Comparison of ENCODE assay signal across 10 cellular contexts in genomic region chr16:89921131-89921698, GRCh38. TPM values are rescaled to one million over a fixed set of nuclear protein-coding genes. Genes with fewer than 3 reads are reported as not detected.
DNase-seq lines count a peak whose midpoint lies in the region; ATAC-seq and TF ChIP-seq lines count a peak whose summit lies in the region.
"Had no signal": no experiment of that assay in that cellular context is flagged by ENCODE, and none has a peak within 500 bp of the region (broad histone marks: within the 10 kb centered on the region; RNA-seq: fewer than 3 reads in every experiment).

No MANE protein-coding gene starts in this region.

- no peaks in the 10 kb centered on the region for H3K9me3 ChIP-seq in CD4-positive, alpha-beta T cell (ENCODE audit: control insufficient read depth, low read length)
- H3K9me3 ChIP-seq in HUES6 (ENCODE audit: control insufficient read depth, insufficient read depth, low read depth, low read length) (no peaks in the 10 kb centered on the region), tibial artery (no peaks in the 10 kb centered on the region)
- H3K9me3 ChIP-seq: upper lobe of left lung had no signal

- no peak for ATAC-seq in CD4-positive, alpha-beta T cell (ENCODE audit: poor library complexity)
- ATAC-seq in HG03378 (IDR thresholded peaks at IDR 0.05; ENCODE audit: unreplicated experiment): no peak
- ATAC-seq in GM19395 (IDR thresholded peaks at IDR 0.05; ENCODE audit: unreplicated experiment): no peak

- H3K27me3 Mint-ChIP-seq in CD4-positive, alpha-beta T cell: peaks cover 15% of the 10 kb centered on the region
- H3K27me3 Mint-ChIP-seq in chondrocyte (ENCODE audit: low read depth): no peaks in the 10 kb centered on the region
- no peaks in the 10 kb centered on the region for H3K27me3 Mint-ChIP-seq in nephron progenitor cell (ENCODE audit: low read depth, poor library complexity)

- H3K27ac Mint-ChIP-seq in CD4-positive, alpha-beta T cell: no peak overlapping the region
- peak overlapping the region; percentile 100 for H3K27ac Mint-ChIP-seq in chondrocyte (ENCODE audit: unreplicated experiment)
- H3K27ac Mint-ChIP-seq in nephron progenitor cell: no peak overlapping the region

- CTCF ChIA-PET in CD4-positive, alpha-beta T cell (lab: Charles Lee): interaction anchor here (1.6 kb wide), 1 partner anchor 11 kb away, joined by 8 read pairs; no protein-coding TSS in a partner anchor

- peaks cover 49% of the 10 kb centered on the region for H3K4me1 Mint-ChIP-seq in CD4-positive, alpha-beta T cell (ENCODE audit: low read depth)
- H3K4me1 Mint-ChIP-seq in chondrocyte (ENCODE audit: low read depth): peaks cover 59% of the 10 kb centered on the region
- H3K4me1 Mint-ChIP-seq in nephron progenitor cell: peaks cover 49% of the 10 kb centered on the region

- peak overlapping the region; percentile 34 for H3K4me3 Mint-ChIP-seq in CD4-positive, alpha-beta T cell
- H3K4me3 Mint-ChIP-seq in chondrocyte (ENCODE audit: unreplicated experiment) (peak overlapping the region; percentile 89), nephron progenitor cell (peak overlapping the region; percentile 94)

- H3K4me1 ChIP-seq in HUES6 (ENCODE audit: control insufficient read depth, insufficient read depth, low read length) (peaks cover 52% of the 10 kb centered on the region), tibial artery (peaks cover 0 to 61% (median 55%) of the 10 kb centered on the region in 4 donors)

- POLR2A ChIA-PET in CD4-positive, alpha-beta T cell (lab: Charles Lee): no interaction called here

- DNase-seq in CD4-positive, alpha-beta T cell: no peak
- DNase-seq in chondrocyte (ENCODE audit: low spot score) (no peak), nephron progenitor cell (no peak), inferior parietal cortex (ENCODE audit: extremely low spot score) (no peak), tibial artery (no peak)
- DNase-seq: SIG-M5 had no signal

- intact Hi-C loops in CD4-positive, alpha-beta T cell (cut with DNase I, micrococcal nuclease): no loop called here
- intact Hi-C loops in tibial artery (cut with DNase I; ENCODE audit: low total_unique reads): no loop called here

- H3K9me3 Mint-ChIP-seq in CD4-positive, alpha-beta T cell: no peaks in the 10 kb centered on the region
- no peaks in the 10 kb centered on the region for H3K9me3 Mint-ChIP-seq in chondrocyte (ENCODE audit: low read depth)
- no peaks in the 10 kb centered on the region for H3K9me3 Mint-ChIP-seq in nephron progenitor cell

- H3K36me3 Mint-ChIP-seq in CD4-positive, alpha-beta T cell (ENCODE audit: low read depth): no peaks in the 10 kb centered on the region
- H3K36me3 Mint-ChIP-seq in chondrocyte (ENCODE audit: low read depth) (no peaks in the 10 kb centered on the region), nephron progenitor cell (ENCODE audit: low read depth) (no peaks in the 10 kb centered on the region)

- H3K36me3 ChIP-seq in HUES6 (ENCODE audit: control insufficient read depth, insufficient read depth, low read length) (no peaks in the 10 kb centered on the region), tibial artery (no peaks in the 10 kb centered on the region)
- H3K36me3 ChIP-seq: upper lobe of left lung had no signal

- H3K27ac ChIP-seq in CD4-positive, alpha-beta T cell (ENCODE audit: low read depth, low read length): no peak overlapping the region
- H3K27ac ChIP-seq in HUES6 (ENCODE audit: low read depth, low read length): peak overlapping the region; percentile 94; the same call in 1 of the 2 replicates
- no peak overlapping the region for H3K27ac ChIP-seq in tibial artery

- peak overlapping the region; percentile 92 for H3K9ac ChIP-seq in HUES6 (ENCODE audit: low read length)

- H3K4me3 ChIP-seq in HUES6 (ENCODE audit: low read depth, low read length) (peak overlapping the region; percentile 76), tibial artery (peak overlapping the region in 1 of 2 donors; percentile 56)

- TF ChIP-seq CTCF in CD4-positive, alpha-beta T cell (IDR thresholded peaks at IDR 0.05): no peak
- TF ChIP-seq CTCF in chondrocyte (IDR thresholded peaks at IDR 0.05): no peak
- no peak for TF ChIP-seq CTCF in nephron progenitor cell (IDR thresholded peaks at IDR 0.05)
- no peak for TF ChIP-seq CTCF in tibial artery (IDR thresholded peaks at IDR 0.05)

- H3K27me3 ChIP-seq in CD4-positive, alpha-beta T cell (ENCODE audit: control insufficient read depth, insufficient read depth, low read length): peaks cover 38% of the 10 kb centered on the region
- H3K27me3 ChIP-seq in HUES6 (ENCODE audit: control insufficient read depth, insufficient read depth, low read length) (peaks cover 4% of the 10 kb centered on the region), tibial artery (peaks cover 0 to 77% of the 10 kb centered on the region in 2 donors)

RNA-seq across cellular contexts. Expression of gene TUBB3, which starts 1.9 kb away (rescaled TPM):
- total RNA-seq in CD4-positive, alpha-beta T cell: under 1 TPM; 0.78 to 0.88 TPM
- total RNA-seq in chondrocyte: 97.1 to 117 TPM (median 104 TPM) in 3 replicates

RNA-seq across cellular contexts. Expression of gene MC1R, which starts 2.6 kb away (rescaled TPM):
- total RNA-seq in CD4-positive, alpha-beta T cell: 1 to 10 TPM; 6.7 to 6.9 TPM
- 3.2 to 7.9 TPM (median 4.2 TPM) in 3 replicates for total RNA-seq in chondrocyte

RNA-seq across cellular contexts. Expression of gene DEF8, which starts 27.3 kb away (rescaled TPM):
- 10 to 100 TPM; 30.7 to 36.3 TPM for total RNA-seq in CD4-positive, alpha-beta T cell
- 69.0 to 77.4 TPM (median 70.4 TPM) in 3 replicates for total RNA-seq in chondrocyte

RNA-seq across cellular contexts. Expression of gene TCF25, which starts 47.8 kb away (rescaled TPM):
- total RNA-seq in CD4-positive, alpha-beta T cell: 100 to 1,000 TPM; 306 to 307 TPM
- total RNA-seq in chondrocyte: 200 to 237 TPM (median 212 TPM) in 3 replicates

Comparison
In these comparisons a context has a peak if more than half of its experiments do, and no peak if none do; other contexts are left out.
1. H3K4me3 Mint-ChIP-seq: peak in every context shown above with its lines; median percentile 94 in nephron progenitor cell; 89 in chondrocyte; 34 in CD4-positive, alpha-beta T cell.
2. RNA of gene TUBB3, which starts 1.9 kb away (total RNA-seq): 97.1 to 117 TPM in chondrocyte; 0.78 to 0.88 TPM in CD4-positive, alpha-beta T cell; every median in the first group is over 10 times any median in the second.